In genomic region chr9:94340750-94341149, GRCh38 we compare ENCODE assay signal across 21 cellular contexts. TPM values are rescaled to one million over a fixed set of nuclear protein-coding genes. Genes with fewer than 3 reads are reported as not detected.
"Had no signal": no experiment of that assay in that cellular context is flagged by ENCODE, and none has a peak within 500 bp of the region (broad histone marks: within the 10 kb centered on the region; RNA-seq: fewer than 3 reads in every experiment).

No MANE protein-coding gene starts in this region.

RNA-seq across cellular contexts. Expression of gene NUTM2F, which starts 12.3 kb away (rescaled TPM):
- total RNA-seq: naive thymus-derived CD4-positive, alpha-beta T cell; naive thymus-derived CD8-positive, alpha-beta T cell; natural killer cell; natural killer cell treated with Interleukin-12 subunit alpha and Interleukin-12 subunit beta and Interleukin-15 and Interleukin-18, amount 100 ng/mL, for 72 hours; occipital lobe; osteoblast; osteocyte; ovary; pancreas; posterior vena cava; progenitor cell of endocrine pancreas; psoas muscle; pulmonary artery endothelial cell; renal cortical epithelial cell; right atrium auricular region; right cardiac atrium; sciatic nerve; sigmoid colon; skeletal muscle tissue; spleen had no signal
- polyA plus RNA-seq: naive thymus-derived CD4-positive, alpha-beta T cell; naive thymus-derived CD8-positive, alpha-beta T cell; ovary; right cardiac atrium; sigmoid colon; small intestine; spleen had no signal
